Comparison of ENCODE assay signal across 7 cellular contexts in genomic region chr22:50508897-50509296, GRCh38. TPM values are rescaled to one million over a fixed set of nuclear protein-coding genes. Genes with fewer than 3 reads are reported as not detected.
DNase-seq lines count a peak whose midpoint lies in the region; ATAC-seq and TF ChIP-seq lines count a peak whose summit lies in the region.

No MANE protein-coding gene starts in this region.

- H3K4me3 ChIP-seq in HL-60 (replicated peaks; ENCODE audit: insufficient read depth, low read length), result peak overlapping the region; percentile 67
- H3K4me3 ChIP-seq in iPS-11a (ENCODE audit: low read depth, low read length), result peak overlapping the region; percentile 94

- intact Hi-C loops in activated T-helper 1 cell treated with anti-CD3 and anti-CD28 coated beads, Interleukin-12 subunit alpha, Interleukin-12 subunit beta, Interleukin-2, Interleukin-4 antibody, amounts not matched to agents 30 ng/mL and 10 ng/mL and 1 ng/mL, durations not matched to agents 14 hours and 24 hours and 36 hours (cut with micrococcal nuclease), result loop anchor here (1.0 to 2.0 kb wide), 8 partner anchors 16 to 308 kb away; partner anchors contain the start of genes ARSA, CHKB, PPP6R2 and SCO2

- peaks cover 24% of the 10 kb centered on the region for H3K4me1 Mint-ChIP-seq in activated T-helper 1 cell treated with anti-CD3 and anti-CD28 coated beads, Interleukin-12 subunit alpha, Interleukin-12 subunit beta, Interleukin-2, Interleukin-4 antibody, amounts not matched to agents 30 ng/mL and 10 ng/mL and 1 ng/mL, durations not matched to agents 14 hours and 24 hours and 36 hours (ENCODE audit: low read depth)
- H3K4me1 Mint-ChIP-seq in stimulated activated naive CD8-positive, alpha-beta T cell treated with anti-CD3 and anti-CD28 coated beads, Interleukin-15, amount 100 ng/mL, for 72 hours, result peaks cover 58% of the 10 kb centered on the region

- H3K27ac ChIP-seq in HL-60 (replicated peaks), result peak overlapping the region; percentile 91

- peak overlapping the region; percentile 92 for H3K4me3 Mint-ChIP-seq in activated T-helper 1 cell treated with anti-CD3 and anti-CD28 coated beads, Interleukin-12 subunit alpha, Interleukin-12 subunit beta, Interleukin-2, Interleukin-4 antibody, amounts not matched to agents 30 ng/mL and 10 ng/mL and 1 ng/mL, durations not matched to agents 14 hours and 24 hours and 36 hours
- peak overlapping the region; percentile 97 to 100 for H3K4me3 Mint-ChIP-seq in stimulated activated naive CD8-positive, alpha-beta T cell treated with anti-CD3 and anti-CD28 coated beads, Interleukin-15, amount 100 ng/mL, for 72 hours

- H3K27me3 Mint-ChIP-seq in activated T-helper 1 cell treated with anti-CD3 and anti-CD28 coated beads, Interleukin-12 subunit alpha, Interleukin-12 subunit beta, Interleukin-2, Interleukin-4 antibody, amounts not matched to agents 30 ng/mL and 10 ng/mL and 1 ng/mL, durations not matched to agents 14 hours and 24 hours and 36 hours (ENCODE audit: insufficient read depth), result no peaks in the 10 kb centered on the region
- no peaks in the 10 kb centered on the region for H3K27me3 Mint-ChIP-seq in stimulated activated naive CD8-positive, alpha-beta T cell treated with anti-CD3 and anti-CD28 coated beads, Interleukin-15, amount 100 ng/mL, for 72 hours

- TF ChIP-seq CTCF in HL-60 (IDR thresholded peaks at IDR 0.05; ENCODE audit: insufficient read depth, low read length), result no peak

- H3K27ac Mint-ChIP-seq in activated T-helper 1 cell treated with anti-CD3 and anti-CD28 coated beads, Interleukin-12 subunit alpha, Interleukin-12 subunit beta, Interleukin-2, Interleukin-4 antibody, amounts not matched to agents 30 ng/mL and 10 ng/mL and 1 ng/mL, durations not matched to agents 14 hours and 24 hours and 36 hours, result peak overlapping the region; percentile 94
- peak overlapping the region; percentile 95 to 98 for H3K27ac Mint-ChIP-seq in stimulated activated naive CD8-positive, alpha-beta T cell treated with anti-CD3 and anti-CD28 coated beads, Interleukin-15, amount 100 ng/mL, for 72 hours

- no peaks in the 10 kb centered on the region for H3K9me3 Mint-ChIP-seq in activated T-helper 1 cell treated with anti-CD3 and anti-CD28 coated beads, Interleukin-12 subunit alpha, Interleukin-12 subunit beta, Interleukin-2, Interleukin-4 antibody, amounts not matched to agents 30 ng/mL and 10 ng/mL and 1 ng/mL, durations not matched to agents 14 hours and 24 hours and 36 hours
- H3K9me3 Mint-ChIP-seq in stimulated activated naive CD8-positive, alpha-beta T cell treated with anti-CD3 and anti-CD28 coated beads, Interleukin-15, amount 100 ng/mL, for 72 hours, result no peaks in the 10 kb centered on the region

- DNase-seq in HL-60 (ENCODE audit: low read depth in 1 of 2, low spot score in 1 of 2), result no peak
- DNase-seq in activated T-helper 1 cell treated with anti-CD3 and anti-CD28 coated beads, Interleukin-12 subunit alpha, Interleukin-12 subunit beta, Interleukin-2, Interleukin-4 antibody, amounts not matched to agents 30 ng/mL and 10 ng/mL and 1 ng/mL, durations not matched to agents 14 hours and 24 hours and 36 hours (ENCODE audit: low spot score), result no peak
- DNase-seq in stimulated activated naive CD8-positive, alpha-beta T cell treated with anti-CD3 and anti-CD28 coated beads, Interleukin-15, amount 100 ng/mL, for 72 hours, result no peak
- no peak for DNase-seq in left lobe of liver (ENCODE audit: low spot score)

- H3K27me3 ChIP-seq in HL-60 (ENCODE audit: insufficient read depth, poor library complexity, severe bottlenecking), result no peaks in the 10 kb centered on the region

- H3K36me3 Mint-ChIP-seq in activated T-helper 1 cell treated with anti-CD3 and anti-CD28 coated beads, Interleukin-12 subunit alpha, Interleukin-12 subunit beta, Interleukin-2, Interleukin-4 antibody, amounts not matched to agents 30 ng/mL and 10 ng/mL and 1 ng/mL, durations not matched to agents 14 hours and 24 hours and 36 hours (ENCODE audit: low read depth), result peaks cover 13% of the 10 kb centered on the region

- no peak for ATAC-seq in stimulated activated naive CD8-positive, alpha-beta T cell treated with anti-CD3 and anti-CD28 coated beads, Interleukin-15, amount 100 ng/mL, for 72 hours
- ATAC-seq in HG03045 (IDR thresholded peaks at IDR 0.05; ENCODE audit: unreplicated experiment), result no peak
- no peak for ATAC-seq in left lobe of liver
- ATAC-seq in GM18502 (IDR thresholded peaks at IDR 0.05; ENCODE audit: poor library complexity, unreplicated experiment), result no peak

RNA-seq across cellular contexts. Expression of gene NCAPH2, which starts 0.9 kb away (rescaled TPM):
- total RNA-seq in activated T-helper 1 cell treated with anti-CD3 and anti-CD28 coated beads, Interleukin-12 subunit alpha, Interleukin-12 subunit beta, Interleukin-2, Interleukin-4 antibody, amounts not matched to agents 30 ng/mL and 10 ng/mL and 1 ng/mL, durations not matched to agents 14 hours and 24 hours and 36 hours, result 133 and 134 TPM in 2 replicates
- total RNA-seq in left lobe of liver, result 18.8 TPM

RNA-seq across cellular contexts. Expression of gene LMF2, which starts 1.4 kb away (rescaled TPM):
- 79.5 and 81.2 TPM in 2 replicates for total RNA-seq in activated T-helper 1 cell treated with anti-CD3 and anti-CD28 coated beads, Interleukin-12 subunit alpha, Interleukin-12 subunit beta, Interleukin-2, Interleukin-4 antibody, amounts not matched to agents 30 ng/mL and 10 ng/mL and 1 ng/mL, durations not matched to agents 14 hours and 24 hours and 36 hours
- 50.2 TPM for total RNA-seq in left lobe of liver

RNA-seq across cellular contexts. Expression of gene SCO2, which starts 16.5 kb away (rescaled TPM):
- 8.7 and 14.8 TPM in 2 replicates for total RNA-seq in activated T-helper 1 cell treated with anti-CD3 and anti-CD28 coated beads, Interleukin-12 subunit alpha, Interleukin-12 subunit beta, Interleukin-2, Interleukin-4 antibody, amounts not matched to agents 30 ng/mL and 10 ng/mL and 1 ng/mL, durations not matched to agents 14 hours and 24 hours and 36 hours
- not detected for total RNA-seq in left lobe of liver

RNA-seq across cellular contexts. Expression of gene TYMP, which starts 20.9 kb away (rescaled TPM):
- total RNA-seq in activated T-helper 1 cell treated with anti-CD3 and anti-CD28 coated beads, Interleukin-12 subunit alpha, Interleukin-12 subunit beta, Interleukin-2, Interleukin-4 antibody, amounts not matched to agents 30 ng/mL and 10 ng/mL and 1 ng/mL, durations not matched to agents 14 hours and 24 hours and 36 hours, result 57.2 and 59.9 TPM in 2 replicates
- total RNA-seq in left lobe of liver, result 80.0 TPM

RNA-seq across cellular contexts. Expression of gene MIOX, which starts 22.2 kb away (rescaled TPM):
- total RNA-seq in activated T-helper 1 cell treated with anti-CD3 and anti-CD28 coated beads, Interleukin-12 subunit alpha, Interleukin-12 subunit beta, Interleukin-2, Interleukin-4 antibody, amounts not matched to agents 30 ng/mL and 10 ng/mL and 1 ng/mL, durations not matched to agents 14 hours and 24 hours and 36 hours, result 0.29 TPM in 1 of 2 replicates, not detected in the other
- not detected for total RNA-seq in left lobe of liver
